31 cellular contexts compared by ENCODE assay signal in the genomic region with DNA sequence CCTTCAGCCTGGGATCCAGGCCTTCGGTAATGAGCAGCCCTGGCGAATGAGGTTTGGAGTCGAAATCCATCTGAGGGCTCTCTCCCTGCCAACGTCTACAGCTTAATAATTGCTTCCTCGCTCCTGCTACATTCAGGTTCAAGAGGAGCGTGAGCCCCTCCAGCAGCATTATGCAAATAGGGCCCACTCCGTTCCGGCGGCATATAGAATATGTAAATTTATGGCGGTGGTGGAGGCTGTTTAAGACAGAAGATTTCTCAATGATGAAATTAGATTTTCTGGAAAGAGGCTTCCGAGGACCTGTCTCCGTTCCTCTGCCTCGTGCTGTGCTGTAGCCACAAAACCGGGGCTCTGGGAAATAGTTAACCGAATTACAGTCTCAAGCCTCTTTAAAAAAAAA.
"Had no signal": no experiment of that assay in that cellular context is flagged by ENCODE, and none has a peak within 500 bp of the region (broad histone marks: within the 10 kb centered on the region; RNA-seq: fewer than 3 reads in every experiment).

No MANE protein-coding gene starts in this region.

- DNase-seq: activated B cell treated with CpG ODN at 0.5 μM for 24 hours; activated CD4-positive, alpha-beta T cell treated with anti-CD3 and anti-CD28 coated beads for 48 hours; activated CD4-positive, alpha-beta T cell treated with anti-CD3 and anti-CD28 coated beads, Interleukin-2, amount 50 U/mL, for 1 hour; activated CD4-positive, alpha-beta T cell treated with anti-CD3 and anti-CD28 coated beads, Interleukin-2, amount 50 U/mL, for 48 hours; activated CD8-positive, alpha-beta memory T cell treated with anti-CD3 and anti-CD28 coated beads for 24 hours; activated CD8-positive, alpha-beta T cell treated with anti-CD3 and anti-CD28 coated beads for 36 hours; activated effector memory CD4-positive, alpha-beta T cell treated with anti-CD3 and anti-CD28 coated beads, Interleukin-2, amount 50 U/mL, for 16 hours; activated naive CD4-positive, alpha-beta T cell treated with anti-CD3 and anti-CD28 coated beads for 36 hours; activated naive CD8-positive, alpha-beta T cell treated with anti-CD3 and anti-CD28 coated beads for 36 hours; activated naive CD8-positive, alpha-beta T cell treated with anti-CD3 and anti-CD28 coated beads, Interleukin-2, amount 50 U/mL, for 24 hours; activated T-cell treated with anti-CD3 and anti-CD28 coated beads, Interleukin-2, amount 50 U/mL, for 4 hours; adrenal gland; amygdala; aorta; body of pancreas; central memory CD4-positive, alpha-beta T cell; cerebellar nuclear complex; colonic mucosa; effector CD8-positive, alpha-beta T cell; esophagus squamous epithelium; T-helper 1 cell; T-helper 17 cell; T1000; WERI-Rb-1 had no signal

- H3K27me3 ChIP-seq: adrenal gland, body of pancreas, breast epithelium, colonic mucosa had no signal

- H3K36me3 ChIP-seq: adrenal gland, breast epithelium, cardiac muscle cell, colonic mucosa, esophagus squamous epithelium, WERI-Rb-1 had no signal

- H3K9me3 ChIP-seq: adrenal gland, body of pancreas, breast epithelium, colonic mucosa, esophagus squamous epithelium had no signal

- H3K4me3 ChIP-seq: adrenal gland, body of pancreas, breast epithelium, cardiac muscle cell, colonic mucosa, esophagus squamous epithelium had no signal

- H3K4me1 ChIP-seq: adrenal gland, body of pancreas, breast epithelium, colonic mucosa, esophagus squamous epithelium had no signal

- ATAC-seq: activated CD4-positive, CD25-positive, alpha-beta regulatory T cell treated with anti-CD3 and anti-CD28 coated beads, Interleukin-2, amount 50 U/mL, for 24 hours; activated CD8-positive, alpha-beta T cell treated with anti-CD3 and anti-CD28 coated beads for 36 hours; activated naive CD8-positive, alpha-beta T cell treated with anti-CD3 and anti-CD28 coated beads, Interleukin-2, amount 50 U/mL, for 24 hours; activated T-cell treated with anti-CD3 and anti-CD28 coated beads, Interleukin-2, amount 50 U/mL, for 4 hours; body of pancreas; T-helper 17 cell had no signal

- FAIRE-seq: endometrium, endothelial cell of umbilical vein, frontal cortex had no signal

- H3K27ac ChIP-seq: adrenal gland, body of pancreas, breast epithelium, cardiac muscle cell, colonic mucosa, epithelial cell of prostate, esophagus squamous epithelium, WERI-Rb-1 had no signal
